ENCODE assay signal across 20 cellular contexts in genomic region chr4:168600796-168601583, GRCh38.
DNase-seq lines count a peak whose midpoint lies in the region; ATAC-seq, FAIRE-seq and TF ChIP-seq lines count a peak whose summit lies in the region.
"Had no signal": no experiment of that assay in that cellular context is flagged by ENCODE, and none has a peak within 500 bp of the region (broad histone marks: within the 10 kb centered on the region; RNA-seq: fewer than 3 reads in every experiment).

No MANE protein-coding gene starts in this region.

- H3K27ac Mint-ChIP-seq in activated naive CD4-positive, alpha-beta T cell treated with anti-CD3 and anti-CD28 coated beads, Interleukin-2, amount 10 ng/mL, durations not matched to agents 7 days and 5 days, result no peak overlapping the region

- H3K36me3 Mint-ChIP-seq in activated naive CD4-positive, alpha-beta T cell treated with anti-CD3 and anti-CD28 coated beads, Interleukin-2, amount 10 ng/mL, durations not matched to agents 7 days and 5 days, result no peaks in the 10 kb centered on the region

- H3K4ac ChIP-seq in trophoblast cell (ENCODE audit: low read depth, low read length), result no peak overlapping the region

- no peak overlapping the region for H3K14ac ChIP-seq in trophoblast cell (ENCODE audit: low read length)

- H3K36me3 ChIP-seq in HCT116 (ENCODE audit: control insufficient read depth in 1 of 2, insufficient read depth in 2 of 2, low read length in 2 of 2) (no peaks in the 10 kb centered on the region; a peak in 1 of 4 replicates), bronchial epithelial cell (ENCODE audit: control insufficient read depth, insufficient read depth, low read length) (no peaks in the 10 kb centered on the region), trophoblast cell (ENCODE audit: control insufficient read depth in 1 of 2, insufficient read depth in 2 of 2, low read length in 2 of 2) (no peaks in the 10 kb centered on the region), A673 (ENCODE audit: insufficient read depth, low read length, poor library complexity, severe bottlenecking) (no peaks in the 10 kb centered on the region)
- H3K36me3 ChIP-seq: MG63 had no signal

- H3K4me2 ChIP-seq in HCT116 (ENCODE audit: low read length), result peak overlapping the region; percentile 38
- no peak overlapping the region for H3K4me2 ChIP-seq in trophoblast cell (ENCODE audit: low read length)

- H3K9me2 ChIP-seq in HCT116 (ENCODE audit: insufficient read depth), result no peaks in the 10 kb centered on the region

- TF ChIP-seq RAD21 in HCT116 (IDR thresholded peaks at IDR 0.05; ENCODE audit: low read depth), result no peak

- RAD21 ChIA-PET in HCT116 (lab: Charles Lee; ENCODE audit: low non-redundant PET in 1 of 2, low total read pairs in 2 of 2, uncharacterized antibody in 2 of 2, unreplicated experiment in 2 of 2), result no interaction called here

- H2BK5ac ChIP-seq in trophoblast cell (ENCODE audit: low read depth, low read length, poor library complexity), result peak overlapping the region; percentile 14

- no peak overlapping the region for H3K23ac ChIP-seq in trophoblast cell (ENCODE audit: low read length)

- POLR2A ChIA-PET in HCT116 (lab: Charles Lee) (interaction anchor here (1.0 kb wide), 1 partner anchor 8 kb away, joined by 4 read pairs; no protein-coding TSS in a partner anchor), A673 (lab: Charles Lee; ENCODE audit: low non-redundant PET) (no interaction called here)

- no peaks in the 10 kb centered on the region for H3K9me3 Mint-ChIP-seq in activated naive CD4-positive, alpha-beta T cell treated with anti-CD3 and anti-CD28 coated beads, Interleukin-2, amount 10 ng/mL, durations not matched to agents 7 days and 5 days

- H3K9me3 ChIP-seq in HCT116 (ENCODE audit: control insufficient read depth in 1 of 2, insufficient read depth in 1 of 2, low read depth in 1 of 2, low read length in 2 of 2) (no peaks in the 10 kb centered on the region), trophoblast cell (ENCODE audit: insufficient read depth, low read depth, low read length) (no peaks in the 10 kb centered on the region), A673 (ENCODE audit: low read depth, low read length, poor library complexity, severe bottlenecking) (no peaks in the 10 kb centered on the region)
- H3K9me3 ChIP-seq: MG63 had no signal

- H3K79me1 ChIP-seq in trophoblast cell (ENCODE audit: low read length), result peaks cover 11% of the 10 kb centered on the region

- CTCF ChIA-PET in HCT116 (lab: Charles Lee) (interaction anchor here (0.9 kb wide), 2 partner anchors 11 to 14 kb away, joined by 3 to 4 read pairs; no protein-coding TSS in a partner anchor), A673 (lab: Charles Lee) (no interaction called here)
- CTCF ChIA-PET in activated naive CD4-positive, alpha-beta T cell treated with anti-CD3 and anti-CD28 coated beads, Interleukin-2, amount 10 ng/mL, durations not matched to agents 7 days and 5 days (lab: Charles Lee), result no interaction called here

- H3K4me1 Mint-ChIP-seq in activated naive CD4-positive, alpha-beta T cell treated with anti-CD3 and anti-CD28 coated beads, Interleukin-2, amount 10 ng/mL, durations not matched to agents 7 days and 5 days, result no peaks in the 10 kb centered on the region

- H4K12ac ChIP-seq in trophoblast cell (ENCODE audit: low read depth, low read length), result no peak overlapping the region

- H3K27me3 Mint-ChIP-seq in activated naive CD4-positive, alpha-beta T cell treated with anti-CD3 and anti-CD28 coated beads, Interleukin-2, amount 10 ng/mL, durations not matched to agents 7 days and 5 days, result peaks cover 5% of the 10 kb centered on the region

- DNase-seq in HCT116 (ENCODE audit: low read depth, low spot score) (peak; percentile 64), NOMO-1 treated with dmso at 0.1 percent for 144 hours (lab: John Stamatoyannopoulos, UW; ENCODE audit: unreplicated experiment) (peak; percentile 48), bronchial epithelial cell (ENCODE audit: low read depth) (peak; percentile 95), trophoblast cell (peak; percentile 79 to 95), hypothalamus (lab: John Stamatoyannopoulos, UW) (no peak), A673 (ENCODE audit: low spot score) (no peak)
- DNase-seq in activated naive CD4-positive, alpha-beta T cell treated with anti-CD3 and anti-CD28 coated beads, Interleukin-2, amount 10 ng/mL, durations not matched to agents 7 days and 5 days, result no peak
- DNase-seq: C1 segment of cervical spinal cord, DMS 273 treated with DMSO at 0.1 percent for 48 hours, GDM1, GOT3, MG63, NCI-H1092, NCI-H146, NCI-H2081 treated with DMSO at 0.1 percent for 48 hours, NCI-H510A, NCI-H82 had no signal

- TF ChIP-seq POLR2A in HCT116 (IDR thresholded peaks at IDR 0.05; ENCODE audit: borderline replicate concordance, extremely low read depth, insufficient read depth, insufficient read length), result no peak

- H3K18ac ChIP-seq in trophoblast cell (ENCODE audit: low read length), result no peak overlapping the region

- H3K79me2 ChIP-seq in HCT116 (ENCODE audit: insufficient read depth, low read length), result peaks cover 10% of the 10 kb centered on the region
- H3K79me2 ChIP-seq in trophoblast cell (ENCODE audit: control insufficient read depth, insufficient read depth, low read length, poor library complexity), result no peaks in the 10 kb centered on the region

- intact Hi-C loops in HCT116 (cut with micrococcal nuclease) (no loop called here), A673 (cut with micrococcal nuclease; ENCODE audit: unreplicated experiment) (no loop called here)

- peak; percentile 13 for FAIRE-seq in bronchial epithelial cell (lab: Jason Lieb, UNC)
- FAIRE-seq: A204.1, GM12878 had no signal

- H2AK5ac ChIP-seq in trophoblast cell (ENCODE audit: low read length), result no peak overlapping the region

- H2BK120ac ChIP-seq in trophoblast cell (ENCODE audit: insufficient read depth, low read length, poor library complexity), result peak overlapping the region; percentile 28

- no peaks in the 10 kb centered on the region for H3K27me3 ChIP-seq in HCT116 (ENCODE audit: insufficient read depth, low read length)
- no peaks in the 10 kb centered on the region for H3K27me3 ChIP-seq in bronchial epithelial cell (ENCODE audit: control insufficient read depth, insufficient read depth, low read length)
- H3K27me3 ChIP-seq in trophoblast cell (ENCODE audit: insufficient read depth, low read length), result no peaks in the 10 kb centered on the region
- no peaks in the 10 kb centered on the region for H3K27me3 ChIP-seq in A673 (replicated peaks; ENCODE audit: insufficient read depth, low read depth, low read length, poor library complexity)
- H3K27me3 ChIP-seq: MG63 had no signal

- H2AFZ ChIP-seq in HCT116 (ENCODE audit: low read depth, low read length, poor library complexity, severe bottlenecking) (no peak overlapping the region), trophoblast cell (ENCODE audit: insufficient read depth, low read length, poor library complexity) (no peak overlapping the region)

- no peaks in the 10 kb centered on the region for H4K20me1 ChIP-seq in HCT116 (ENCODE audit: insufficient read depth)

- peaks cover 50 to 68% of the 10 kb centered on the region in 2 experiments for H3K4me1 ChIP-seq in HCT116 (ENCODE audit: control insufficient read depth in 1 of 2, insufficient read depth in 2 of 2, low read length in 2 of 2)
- peaks cover 3 to 15% of the 10 kb centered on the region in 2 experiments for H3K4me1 ChIP-seq in trophoblast cell (ENCODE audit: control insufficient read depth in 1 of 2, insufficient read depth in 2 of 2, low read length in 2 of 2)
- peaks cover 44% of the 10 kb centered on the region for H3K4me1 ChIP-seq in A673 (ENCODE audit: insufficient read depth, low read length, poor library complexity, severe bottlenecking)

- ATAC-seq in HCT116, result peak; percentile 57
- ATAC-seq in HG03521 (IDR thresholded peaks at IDR 0.05; ENCODE audit: unreplicated experiment), result no peak
- ATAC-seq: GM12878 had no signal

- H2BK12ac ChIP-seq in trophoblast cell (ENCODE audit: low read length), result peak overlapping the region; percentile 12

- H4K8ac ChIP-seq in trophoblast cell (ENCODE audit: low read depth, low read length), result no peak overlapping the region

- TF ChIP-seq CTCF in HCT116 (IDR thresholded peaks at IDR 0.05 in 2 of 3, conservative IDR thresholded peaks at IDR 0.05 in 1 of 3; ENCODE audit: borderline replicate concordance in 1 of 3, insufficient read depth in 1 of 3, low read depth in 2 of 3, low read length in 2 of 3) (no peak), bronchial epithelial cell (IDR thresholded peaks at IDR 0.05; ENCODE audit: insufficient read depth, low read length, severe bottlenecking) (no peak), A673 (conservative IDR thresholded peaks at IDR 0.05; ENCODE audit: low read depth, low read length) (no peak)

- peak overlapping the region; percentile 45 for H4K91ac ChIP-seq in trophoblast cell (ENCODE audit: low read depth, low read length)

- no CpG with 5 or more reads among the region's 5 CpGs for WGBS in trophoblast cell (ENCODE audit: extremely low coverage, insufficient coverage, insufficient read length)

- H3K9ac ChIP-seq in HCT116 (ENCODE audit: low read length) (no peak overlapping the region), trophoblast cell (ENCODE audit: low read length) (no peak overlapping the region)

- H3K4me3 Mint-ChIP-seq in activated naive CD4-positive, alpha-beta T cell treated with anti-CD3 and anti-CD28 coated beads, Interleukin-2, amount 10 ng/mL, durations not matched to agents 7 days and 5 days, result no peak overlapping the region

- BruUV-seq in HCT116 (replicated peaks; lab: Mats Ljungman, UMichigan) (TSS peak; percentile 78), A673 (replicated peaks; lab: Mats Ljungman, UMichigan) (no TSS peak)

- no peak overlapping the region; a peak in 1 of 4 replicates for H3K4me3 ChIP-seq in HCT116 (replicated peaks in 1 of 2; ENCODE audit: low read depth in 1 of 2, low read length in 2 of 2)
- H3K4me3 ChIP-seq in bronchial epithelial cell (ENCODE audit: low read depth, low read length), result no peak overlapping the region
- no peak overlapping the region for H3K4me3 ChIP-seq in trophoblast cell (ENCODE audit: low read depth, low read length)
- no peak overlapping the region for H3K4me3 ChIP-seq in A673 (ENCODE audit: low read depth, low read length, poor library complexity, severe bottlenecking)
- H3K4me3 ChIP-seq: GM12878, MG63 had no signal

- peak overlapping the region; percentile 55; the same call in 1 of the 2 replicates for H3K27ac ChIP-seq in HCT116 (ENCODE audit: low read depth, low read length)
- peak overlapping the region; percentile 37 for H3K27ac ChIP-seq in trophoblast cell (ENCODE audit: low read depth, low read length)
- H3K27ac ChIP-seq in A673 (ENCODE audit: low read depth, low read length, poor library complexity, severe bottlenecking), result no peak overlapping the region

TF ChIP-seq in HCT116, 20 proteins besides CTCF, POLR2A, EP300 and RAD21 (continues in another document):
- TF ChIP-seq EZH2 (IDR thresholded peaks at IDR 0.05), result no peak
- no peak for TF ChIP-seq ZFX (IDR thresholded peaks at IDR 0.05)
- TF ChIP-seq FOSL1 (IDR thresholded peaks at IDR 0.05; ENCODE audit: low read depth), result no peak
- TF ChIP-seq CEBPB (IDR thresholded peaks at IDR 0.05; ENCODE audit: low read depth), result 0 out of 2 replicates have a peak, but pooled peaks have one; percentile 20
- TF ChIP-seq SP1 (IDR thresholded peaks at IDR 0.05; ENCODE audit: low read depth), result peak; percentile 20; the same call in 1 of the 2 replicates
- TF ChIP-seq JUND (IDR thresholded peaks at IDR 0.05), result peak; percentile 48; the same call in 1 of the 2 replicates

Comparison
In these comparisons a context has a peak if more than half of its experiments do, and no peak if none do; other contexts are left out.
1. DNase-seq: peak in HCT116 (single experiment), NOMO-1 treated with dmso at 0.1 percent for 144 hours (single experiment), bronchial epithelial cell (single experiment) and trophoblast cell (2 of 2); none in hypothalamus (0 of 51), A673 (single experiment) and activated naive CD4-positive, alpha-beta T cell treated with anti-CD3 and anti-CD28 coated beads, Interleukin-2, amount 10 ng/mL, durations not matched to agents 7 days and 5 days (single experiment).